In the genomic region with DNA sequence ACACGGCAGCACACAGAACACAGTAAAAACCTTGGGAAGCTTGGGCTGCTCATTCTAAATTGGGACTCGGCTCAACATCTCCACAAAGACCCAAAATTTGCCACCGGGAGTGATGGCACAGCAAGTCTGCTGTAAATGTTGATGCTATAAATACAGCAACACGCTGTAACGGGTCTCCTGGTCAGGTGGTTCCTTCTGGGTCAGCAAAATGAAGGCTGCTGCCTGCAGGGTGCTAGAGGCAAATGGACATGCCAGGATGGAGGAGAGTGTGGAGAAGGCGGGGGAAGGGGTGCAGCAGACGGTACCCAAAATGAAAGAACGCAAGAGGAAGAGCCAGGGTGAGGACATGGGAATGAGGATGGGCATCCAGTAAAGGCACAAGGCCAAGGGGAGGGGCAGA, we compare ENCODE assay signal across 20 cellular contexts.
"Had no signal": no experiment of that assay in that cellular context is flagged by ENCODE, and none has a peak within 500 bp of the region (broad histone marks: within the 10 kb centered on the region; RNA-seq: fewer than 3 reads in every experiment).

No MANE protein-coding gene starts in this region.

- ATAC-seq: effector memory CD8-positive, alpha-beta T cell; gastroesophageal sphincter; left cardiac atrium; lower lobe of right lung; stimulated activated naive B cell treated with anti-CD40 and anti-IgM and Interleukin-4, amounts not matched to agents 10 μg/mL and 1 μg/mL and 100 μg/mL, for 72 hours; stimulated activated naive CD8-positive, alpha-beta T cell treated with anti-CD3 and anti-CD28 coated beads, Interleukin-15, amount 100 ng/mL, for 72 hours had no signal

- DNase-seq: effector memory CD8-positive, alpha-beta T cell; esophagus squamous epithelium; foreskin fibroblast; glutamatergic neuron; left cardiac atrium; left ventricle myocardium inferior; lower lobe of right lung; mesenchymal stem cell; midbrain; naive B cell; sigmoid colon; stimulated activated CD4-positive, alpha-beta T cell treated with anti-CD3 and anti-CD28 coated beads, Interleukin-2, amount 100 ng/mL, for 24 hours; stimulated activated CD4-positive, alpha-beta T cell treated with anti-CD3 and anti-CD28 coated beads, Interleukin-4, amount 100 ng/mL, for 4 hours; stimulated activated naive B cell treated with anti-CD40 and anti-IgM and Interleukin-4, amounts not matched to agents 10 μg/mL and 1 μg/mL and 100 μg/mL, for 72 hours; stimulated activated naive CD8-positive, alpha-beta T cell treated with anti-CD3 and anti-CD28 coated beads, Interleukin-15, amount 100 ng/mL, for 72 hours; trophoblast cell had no signal

- H3K4me1 Mint-ChIP-seq: nephron had no signal

- H3K27me3 ChIP-seq: esophagus squamous epithelium, gastroesophageal sphincter, neutrophil, sigmoid colon had no signal

- H3K27ac Mint-ChIP-seq: effector memory CD8-positive, alpha-beta T cell; nephron; stimulated activated naive B cell treated with anti-CD40 and anti-IgM and Interleukin-4, amounts not matched to agents 10 μg/mL and 1 μg/mL and 100 μg/mL, for 72 hours; stimulated activated naive CD8-positive, alpha-beta T cell treated with anti-CD3 and anti-CD28 coated beads, Interleukin-15, amount 100 ng/mL, for 72 hours had no signal

- H3K9me3 Mint-ChIP-seq: effector memory CD8-positive, alpha-beta T cell; naive B cell; nephron; stimulated activated naive B cell treated with anti-CD40 and anti-IgM and Interleukin-4, amounts not matched to agents 10 μg/mL and 1 μg/mL and 100 μg/mL, for 72 hours; stimulated activated naive CD8-positive, alpha-beta T cell treated with anti-CD3 and anti-CD28 coated beads, Interleukin-15, amount 100 ng/mL, for 72 hours had no signal

- H3K27ac ChIP-seq: esophagus squamous epithelium, left ventricle myocardium inferior, lower lobe of right lung, sigmoid colon had no signal

- H3K4me3 Mint-ChIP-seq: effector memory CD8-positive, alpha-beta T cell; naive B cell; nephron; stimulated activated naive B cell treated with anti-CD40 and anti-IgM and Interleukin-4, amounts not matched to agents 10 μg/mL and 1 μg/mL and 100 μg/mL, for 72 hours; stimulated activated naive CD8-positive, alpha-beta T cell treated with anti-CD3 and anti-CD28 coated beads, Interleukin-15, amount 100 ng/mL, for 72 hours had no signal

- H3K27me3 Mint-ChIP-seq: effector memory CD8-positive, alpha-beta T cell; naive B cell; stimulated activated naive B cell treated with anti-CD40 and anti-IgM and Interleukin-4, amounts not matched to agents 10 μg/mL and 1 μg/mL and 100 μg/mL, for 72 hours; stimulated activated naive CD8-positive, alpha-beta T cell treated with anti-CD3 and anti-CD28 coated beads, Interleukin-15, amount 100 ng/mL, for 72 hours had no signal

- H3K4me3 ChIP-seq: esophagus squamous epithelium, gastroesophageal sphincter, left ventricle myocardium inferior, lower lobe of right lung, sigmoid colon, skin epidermis had no signal

- H3K9me3 ChIP-seq: esophagus squamous epithelium, gastroesophageal sphincter, left ventricle myocardium inferior, lower lobe of right lung, neutrophil, sigmoid colon had no signal
